ENCODE assay signal across 8 cellular contexts in the genomic region with DNA sequence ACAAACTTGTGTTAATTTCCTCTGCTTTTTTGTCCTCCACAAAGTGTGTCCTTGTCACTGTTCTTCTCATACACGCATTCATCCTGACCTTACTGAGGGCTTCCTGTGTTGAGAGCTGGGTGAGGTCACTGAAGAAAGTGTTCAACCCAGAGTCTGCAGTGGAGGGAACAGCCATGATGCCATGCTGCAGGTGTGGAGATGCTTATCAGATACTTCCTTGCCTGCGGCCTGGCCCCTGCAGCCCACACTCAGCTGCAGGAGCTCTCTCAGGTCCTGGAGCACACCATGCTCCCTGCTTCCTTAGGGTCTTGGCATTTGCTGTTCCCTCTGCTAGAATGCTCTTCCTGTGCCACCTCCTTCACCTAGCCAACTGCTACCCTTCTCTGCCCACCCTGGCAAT.
A peak's percentile ranks its signal among the peaks of the same experiment; 100 is the strongest.
DNase-seq lines count a peak whose midpoint lies in the region; ATAC-seq and TF ChIP-seq lines count a peak whose summit lies in the region.

No MANE protein-coding gene starts in this region.

- H3K4me3 ChIP-seq in MG63 = no peak overlapping the region
- no peak overlapping the region for H3K4me3 ChIP-seq in dorsolateral prefrontal cortex

- TF ChIP-seq CTCF in osteocyte (IDR thresholded peaks at IDR 0.05) (no peak), dorsolateral prefrontal cortex (IDR thresholded peaks at IDR 0.05 in 54 of 56, conservative IDR thresholded peaks at IDR 0.05 in 2 of 56; ENCODE audit: low read depth in 1 of 56, partially characterized antibody in 56 of 56) (no peak)

- intact Hi-C loops in dorsolateral prefrontal cortex (cut with DNase I) = no loop called here

- H3K27me3 Mint-ChIP-seq in osteocyte (ENCODE audit: unreplicated experiment) = peaks cover 4% of the 10 kb centered on the region

- H3K4me1 Mint-ChIP-seq in osteocyte (ENCODE audit: unreplicated experiment) = peaks cover 14% of the 10 kb centered on the region

- H3K27ac Mint-ChIP-seq in osteocyte (ENCODE audit: unreplicated experiment) = peak overlapping the region; percentile 24

- no peaks in the 10 kb centered on the region for H3K9me3 ChIP-seq in MG63

- peak; percentile 42 for DNase-seq in activated T-helper 1 cell treated with Interleukin-2 at 50 U/mL for 16 hours (ENCODE audit: low read depth)
- DNase-seq in osteocyte (ENCODE audit: extremely low spot score, unreplicated experiment) = no peak
- no peak for DNase-seq in NCI-H1930 (lab: John Stamatoyannopoulos, UW)
- no peak for DNase-seq in MG63
- DNase-seq in dorsolateral prefrontal cortex = no peak

- H3K27me3 ChIP-seq in MG63 = no peaks in the 10 kb centered on the region
- peaks cover 0 to 4% (median 0%) of the 10 kb centered on the region in 45 donors for H3K27me3 ChIP-seq in dorsolateral prefrontal cortex

- ATAC-seq in GM18868 (IDR thresholded peaks at IDR 0.05; ENCODE audit: unreplicated experiment) (peak; percentile 53), HG03469 (IDR thresholded peaks at IDR 0.05; ENCODE audit: unreplicated experiment) (peak; percentile 43), HG03442 (IDR thresholded peaks at IDR 0.05; ENCODE audit: unreplicated experiment) (no peak)

- no peaks in the 10 kb centered on the region for H3K36me3 ChIP-seq in MG63

- no peak overlapping the region for H3K4me3 Mint-ChIP-seq in osteocyte (ENCODE audit: unreplicated experiment)

- H3K27ac ChIP-seq in dorsolateral prefrontal cortex = no peak overlapping the region

- no peaks in the 10 kb centered on the region for H3K36me3 Mint-ChIP-seq in osteocyte (ENCODE audit: unreplicated experiment)

- no peaks in the 10 kb centered on the region for H3K9me3 Mint-ChIP-seq in osteocyte (ENCODE audit: unreplicated experiment)
